In the genomic region with DNA sequence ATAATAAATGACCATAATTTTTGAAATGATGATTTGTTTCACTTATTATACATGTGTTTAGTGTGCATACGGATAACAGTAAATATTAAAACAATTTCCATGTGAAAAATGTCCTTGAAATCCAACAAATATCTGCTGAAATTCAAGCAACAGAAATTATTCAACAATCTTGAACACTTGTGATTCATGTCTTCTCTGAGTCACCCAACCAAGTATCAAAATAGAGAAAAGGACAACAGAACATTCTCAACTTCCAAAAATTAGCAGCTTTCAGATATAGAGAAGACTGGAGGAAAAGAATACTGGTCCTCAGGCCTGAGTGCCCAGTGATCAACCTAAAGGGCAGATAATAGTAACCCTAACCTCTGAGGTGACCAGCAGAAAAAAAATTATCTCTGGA, we compare ENCODE assay signal across 16 cellular contexts.
DNase-seq lines count a peak whose midpoint lies in the region; ATAC-seq and TF ChIP-seq lines count a peak whose summit lies in the region.
"Had no signal": no experiment of that assay in that cellular context is flagged by ENCODE, and none has a peak within 500 bp of the region (broad histone marks: within the 10 kb centered on the region; RNA-seq: fewer than 3 reads in every experiment).

No MANE protein-coding gene starts in this region.

- H3K4me3 ChIP-seq in mammary epithelial cell (replicated peaks in 1 of 3; ENCODE audit: insufficient read depth in 1 of 3, low read depth in 2 of 3, low read length in 3 of 3) (no peak overlapping the region), mucosa of descending colon (no peak overlapping the region), WERI-Rb-1 (ENCODE audit: low read depth, low read length) (no peak overlapping the region)
- H3K4me3 ChIP-seq: K562 had no signal

- no peak for TF ChIP-seq CTCF in natural killer cell (IDR thresholded peaks at IDR 0.05)
- TF ChIP-seq CTCF in mammary epithelial cell (conservative IDR thresholded peaks at IDR 0.05 in 1 of 2, IDR thresholded peaks at IDR 0.05 in 1 of 2; ENCODE audit: extremely low read depth in 1 of 2, insufficient read depth in 1 of 2, low read depth in 1 of 2, low read length in 2 of 2), result no peak
- no peak for TF ChIP-seq CTCF in mucosa of descending colon (IDR thresholded peaks at IDR 0.05)
- no peak for TF ChIP-seq CTCF in WERI-Rb-1 (IDR thresholded peaks at IDR 0.05; ENCODE audit: low read depth, low read length)

- in situ Hi-C loops in mammary epithelial cell (cut with MboI; ENCODE audit: low sequenced_read_pairs in 2 of 2), result no loop called here

- no peaks in the 10 kb centered on the region for H3K79me2 ChIP-seq in mammary epithelial cell (ENCODE audit: insufficient read depth, low read length)

- H3K4me2 ChIP-seq in mammary epithelial cell (ENCODE audit: insufficient read depth, low read depth, low read length), result no peak overlapping the region

- H3K27me3 Mint-ChIP-seq in natural killer cell (ENCODE audit: low read depth in 2 of 2), result no peaks in the 10 kb centered on the region
- no peaks in the 10 kb centered on the region for H3K27me3 Mint-ChIP-seq in natural killer cell treated with Interleukin-12 subunit alpha and Interleukin-12 subunit beta and Interleukin-15 and Interleukin-18, amount 100 ng/mL, for 72 hours

- H3K27me3 ChIP-seq in mammary epithelial cell (ENCODE audit: insufficient read depth, low read length) (no peaks in the 10 kb centered on the region), WERI-Rb-1 (ENCODE audit: insufficient read depth, low read depth, severe bottlenecking) (no peaks in the 10 kb centered on the region)

- intact Hi-C loops in natural killer cell (cut with micrococcal nuclease) (loop anchor here (5.0 to 10.0 kb wide), 2 partner anchors 37 to 251 kb away; no protein-coding TSS in a partner anchor), mammary epithelial cell (cut with micrococcal nuclease) (no loop called here), mucosa of descending colon (cut with DNase I, micrococcal nuclease) (no loop called here)

- BruUV-seq in mammary epithelial cell (replicated peaks; lab: Mats Ljungman, UMichigan), result no TSS peak

- CTCF ChIA-PET in mammary epithelial cell (lab: Charles Lee; ENCODE audit: low non-redundant PET), result no interaction called here

- H2AFZ ChIP-seq in mammary epithelial cell (ENCODE audit: low read depth, low read length), result no peak overlapping the region

- dilution Hi-C loops in mammary epithelial cell (cut with HindIII; ENCODE audit: low sequenced_read_pairs), result no loop called here

- H3K36me3 ChIP-seq in mammary epithelial cell (ENCODE audit: insufficient read depth, low read length) (no peaks in the 10 kb centered on the region), mucosa of descending colon (ENCODE audit: low read depth) (no peaks in the 10 kb centered on the region), WERI-Rb-1 (no peaks in the 10 kb centered on the region)

- H4K20me1 ChIP-seq in mammary epithelial cell (ENCODE audit: insufficient read depth, low read length), result no peaks in the 10 kb centered on the region

- H3K27ac ChIP-seq in mammary epithelial cell (ENCODE audit: insufficient read depth, low read depth, low read length) (no peak overlapping the region), WERI-Rb-1 (no peak overlapping the region)

- DNase-seq in natural killer cell, result no peak
- DNase-seq in natural killer cell treated with Interleukin-12 subunit alpha and Interleukin-12 subunit beta and Interleukin-15 and Interleukin-18, amount 100 ng/mL, for 72 hours (ENCODE audit: low spot score), result no peak
- peak; percentile 9 for DNase-seq in mammary epithelial cell
- DNase-seq in iris pigment epithelial cell (ENCODE audit: low read depth), result peak; percentile 18
- no peak for DNase-seq in mucosa of descending colon
- no peak for DNase-seq in WERI-Rb-1
- DNase-seq: COR-L47, GOT3, NCI-H1105 treated with DMSO at 0.1 percent for 48 hours, NCI-H187, NCI-H82, SHP77 treated with DMSO at 0.1 percent for 48 hours had no signal

- ATAC-seq in natural killer cell (no peak), GM18858 (IDR thresholded peaks at IDR 0.05; ENCODE audit: unreplicated experiment) (no peak), HG02623 (IDR thresholded peaks at IDR 0.05; ENCODE audit: unreplicated experiment) (no peak), mucosa of descending colon (no peak)
- no peak for ATAC-seq in natural killer cell treated with Interleukin-12 subunit alpha and Interleukin-12 subunit beta and Interleukin-15 and Interleukin-18, amount 100 ng/mL, for 72 hours
- ATAC-seq: K562 had no signal

- peaks cover 77 to 84% of the 10 kb centered on the region in 2 donors for H3K4me1 Mint-ChIP-seq in natural killer cell
- peaks cover 53 to 59% of the 10 kb centered on the region in 2 donors for H3K4me1 Mint-ChIP-seq in natural killer cell treated with Interleukin-12 subunit alpha and Interleukin-12 subunit beta and Interleukin-15 and Interleukin-18, amount 100 ng/mL, for 72 hours (ENCODE audit: low read depth in 2 of 2)

- H3K9ac ChIP-seq in mammary epithelial cell (ENCODE audit: insufficient read depth, low read length), result no peak overlapping the region

- H3K9me3 ChIP-seq in mammary epithelial cell (replicated peaks; ENCODE audit: insufficient read depth, low read length), result no peaks in the 10 kb centered on the region
- no peaks in the 10 kb centered on the region for H3K9me3 ChIP-seq in mucosa of descending colon
- H3K9me3 ChIP-seq in WERI-Rb-1 (ENCODE audit: severe bottlenecking), result peaks cover 3% of the 10 kb centered on the region

- H3K4me3 Mint-ChIP-seq in natural killer cell, result no peak overlapping the region
- no peak overlapping the region for H3K4me3 Mint-ChIP-seq in natural killer cell treated with Interleukin-12 subunit alpha and Interleukin-12 subunit beta and Interleukin-15 and Interleukin-18, amount 100 ng/mL, for 72 hours
- H3K4me3 Mint-ChIP-seq: CD14-positive monocyte had no signal

- H3K4me1 ChIP-seq in mammary epithelial cell (ENCODE audit: insufficient read depth, low read length) (peaks cover 21% of the 10 kb centered on the region), mucosa of descending colon (ENCODE audit: low read depth) (no peaks in the 10 kb centered on the region)

- peaks cover 0 to 10% of the 10 kb centered on the region in 2 donors for H3K9me3 Mint-ChIP-seq in natural killer cell
- peaks cover 6% of the 10 kb centered on the region for H3K9me3 Mint-ChIP-seq in natural killer cell treated with Interleukin-12 subunit alpha and Interleukin-12 subunit beta and Interleukin-15 and Interleukin-18, amount 100 ng/mL, for 72 hours

- H3K36me3 Mint-ChIP-seq in natural killer cell, result no peaks in the 10 kb centered on the region
- peaks cover 11% of the 10 kb centered on the region for H3K36me3 Mint-ChIP-seq in natural killer cell treated with Interleukin-12 subunit alpha and Interleukin-12 subunit beta and Interleukin-15 and Interleukin-18, amount 100 ng/mL, for 72 hours

- H3K27ac Mint-ChIP-seq in natural killer cell, result peak overlapping the region; percentile 45 to 89
- peak overlapping the region in 1 of 2 donors; percentile 77 for H3K27ac Mint-ChIP-seq in natural killer cell treated with Interleukin-12 subunit alpha and Interleukin-12 subunit beta and Interleukin-15 and Interleukin-18, amount 100 ng/mL, for 72 hours

- 100% methylated on average over 1 of the region's 1 CpG for WGBS in mammary epithelial cell (ENCODE audit: low coverage, missing lambda C conversion rate)

Comparison
In these comparisons a context has a peak if more than half of its experiments do, and no peak if none do; other contexts are left out.
1. DNase-seq: peak in mammary epithelial cell (single experiment) and iris pigment epithelial cell (single experiment); none in natural killer cell (single experiment), natural killer cell treated with Interleukin-12 subunit alpha and Interleukin-12 subunit beta and Interleukin-15 and Interleukin-18, amount 100 ng/mL, for 72 hours (single experiment), mucosa of descending colon (0 of 3) and WERI-Rb-1 (single experiment).